In the genomic region with DNA sequence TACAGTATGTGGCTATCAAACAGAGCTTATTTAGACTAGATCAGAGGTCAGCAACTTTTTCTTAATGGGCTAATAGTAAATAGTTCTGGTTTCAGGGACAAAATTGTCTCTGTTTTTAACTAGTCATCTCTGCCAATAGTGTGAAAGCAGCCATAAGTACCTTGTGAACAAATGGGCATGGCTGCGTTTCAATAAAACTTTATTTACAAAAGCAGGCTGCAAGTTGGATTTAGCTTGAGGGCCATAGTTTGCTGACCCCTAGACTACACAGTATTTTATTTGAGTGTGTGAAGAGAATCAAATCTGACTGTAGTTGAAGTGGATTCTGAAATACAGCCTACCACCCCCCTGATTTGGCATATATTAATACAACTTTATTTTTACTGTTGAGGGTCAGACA, we compare ENCODE assay signal across 9 cellular contexts.
"Had no signal": no experiment of that assay in that cellular context is flagged by ENCODE, and none has a peak within 500 bp of the region (broad histone marks: within the 10 kb centered on the region; RNA-seq: fewer than 3 reads in every experiment).

No MANE protein-coding gene starts in this region.

- H3K4me3 ChIP-seq: HAP-1 had no signal

- H3K36me3 ChIP-seq: HAP-1 had no signal

- H3K9ac ChIP-seq: KMS-11 had no signal

- H3K27ac Mint-ChIP-seq: HFFc6 had no signal

- ATAC-seq: HCT116 had no signal

- H3K9me3 ChIP-seq: HAP-1 had no signal

- H3K4me3 Mint-ChIP-seq: HFFc6 had no signal

- H3K4me1 ChIP-seq: HAP-1 had no signal

- DNase-seq: GOT3, H7, HFFc6, IMR-90, KBM-7 had no signal

- H3K4me2 ChIP-seq: KMS-11 had no signal

- H3K27ac ChIP-seq: HL-60, KMS-11 had no signal
